Comparison of ENCODE assay signal across 27 cellular contexts in genomic region chr1:79478728-79479373, GRCh38.
"Had no signal": no experiment of that assay in that cellular context is flagged by ENCODE, and none has a peak within 500 bp of the region (broad histone marks: within the 10 kb centered on the region; RNA-seq: fewer than 3 reads in every experiment).

No MANE protein-coding gene starts in this region.

- DNase-seq: activated CD4-positive, alpha-beta T cell treated with anti-CD3 and anti-CD28 coated beads for 1 hour; activated CD4-positive, alpha-beta T cell treated with anti-CD3 and anti-CD28 coated beads for 48 hours; activated CD4-positive, alpha-beta T cell treated with anti-CD3 and anti-CD28 coated beads, Interleukin-2, amount 50 U/mL, for 1 hour; activated CD4-positive, alpha-beta T cell treated with anti-CD3 and anti-CD28 coated beads, Interleukin-2, amount 50 U/mL, for 48 hours; activated CD8-positive, alpha-beta memory T cell treated with anti-CD3 and anti-CD28 coated beads for 24 hours; activated CD8-positive, alpha-beta T cell treated with anti-CD3 and anti-CD28 coated beads for 36 hours; activated effector memory CD4-positive, alpha-beta T cell treated with Interleukin-2 at 50 U/mL for 16 hours; activated gamma-delta T cell treated with Interleukin-2 at 50 U/mL for 16 hours; activated naive CD4-positive, alpha-beta T cell treated with anti-CD3 and anti-CD28 coated beads, Interleukin-2, amount 50 U/mL, for 16 hours; activated naive CD4-positive, alpha-beta T cell treated with Interleukin-2 at 50 U/mL for 16 hours; activated T-cell treated with anti-CD3 and anti-CD28 coated beads, Interleukin-2, amount 50 U/mL, for 4 hours; amniotic stem cell; anterior cingulate cortex; brain microvascular endothelial cell; dorsolateral prefrontal cortex; effector memory CD4-positive, alpha-beta T cell; endodermal cell; foreskin fibroblast; glutamatergic neuron; T-helper 2 cell had no signal

- H3K27me3 Mint-ChIP-seq: activated CD8-positive, alpha-beta T cell treated with anti-CD3 and anti-CD28 coated beads for 36 hours; activated naive CD8-positive, alpha-beta T cell; activated T-helper 17 cell treated with anti-CD3 and anti-CD28 coated beads, Interleukin-2, amount 50 U/mL, for 72 hours; central memory CD8-positive, alpha-beta T cell; dendritic cell treated with granulocyte-macrophage colony-stimulating factor and Interleukin-4, amounts not matched to agents 40 ng/mL and 50 ng/mL, for 4 days had no signal

- H3K4me3 ChIP-seq: coronary artery, dorsolateral prefrontal cortex, heart left ventricle had no signal

- H3K36me3 Mint-ChIP-seq: activated naive CD8-positive, alpha-beta T cell had no signal

- H3K27ac ChIP-seq: brain microvascular endothelial cell, coronary artery, dorsolateral prefrontal cortex, heart left ventricle had no signal

- H3K27ac Mint-ChIP-seq: activated CD8-positive, alpha-beta T cell treated with anti-CD3 and anti-CD28 coated beads for 36 hours; activated naive CD8-positive, alpha-beta T cell; activated T-helper 17 cell treated with anti-CD3 and anti-CD28 coated beads, Interleukin-2, amount 50 U/mL, for 72 hours; dendritic cell treated with granulocyte-macrophage colony-stimulating factor and Interleukin-4, amounts not matched to agents 40 ng/mL and 50 ng/mL, for 4 days; endodermal cell had no signal

- H3K36me3 ChIP-seq: brain microvascular endothelial cell, heart left ventricle had no signal

- ATAC-seq: activated CD8-positive, alpha-beta T cell treated with anti-CD3 and anti-CD28 coated beads for 36 hours; activated T-cell treated with anti-CD3 and anti-CD28 coated beads, Interleukin-2, amount 50 U/mL, for 4 hours; activated T-helper 17 cell treated with anti-CD3 and anti-CD28 coated beads, Interleukin-2, amount 50 U/mL, for 72 hours; esophagus mucosa had no signal

- H3K4me3 Mint-ChIP-seq: activated CD8-positive, alpha-beta T cell treated with anti-CD3 and anti-CD28 coated beads for 36 hours; activated naive CD8-positive, alpha-beta T cell; activated T-cell treated with anti-CD3 and anti-CD28 coated beads, Interleukin-2, amount 50 U/mL, for 4 hours; activated T-helper 17 cell treated with anti-CD3 and anti-CD28 coated beads, Interleukin-2, amount 50 U/mL, for 72 hours; central memory CD8-positive, alpha-beta T cell; dendritic cell treated with granulocyte-macrophage colony-stimulating factor and Interleukin-4, amounts not matched to agents 40 ng/mL and 50 ng/mL, for 4 days; endodermal cell had no signal

- H3K27me3 ChIP-seq: brain microvascular endothelial cell, dorsolateral prefrontal cortex, heart left ventricle had no signal

- H3K4me1 Mint-ChIP-seq: activated T-helper 17 cell treated with anti-CD3 and anti-CD28 coated beads, Interleukin-2, amount 50 U/mL, for 72 hours; central memory CD8-positive, alpha-beta T cell; endodermal cell had no signal
